ENCODE assay signal across 16 cellular contexts in the genomic region with DNA sequence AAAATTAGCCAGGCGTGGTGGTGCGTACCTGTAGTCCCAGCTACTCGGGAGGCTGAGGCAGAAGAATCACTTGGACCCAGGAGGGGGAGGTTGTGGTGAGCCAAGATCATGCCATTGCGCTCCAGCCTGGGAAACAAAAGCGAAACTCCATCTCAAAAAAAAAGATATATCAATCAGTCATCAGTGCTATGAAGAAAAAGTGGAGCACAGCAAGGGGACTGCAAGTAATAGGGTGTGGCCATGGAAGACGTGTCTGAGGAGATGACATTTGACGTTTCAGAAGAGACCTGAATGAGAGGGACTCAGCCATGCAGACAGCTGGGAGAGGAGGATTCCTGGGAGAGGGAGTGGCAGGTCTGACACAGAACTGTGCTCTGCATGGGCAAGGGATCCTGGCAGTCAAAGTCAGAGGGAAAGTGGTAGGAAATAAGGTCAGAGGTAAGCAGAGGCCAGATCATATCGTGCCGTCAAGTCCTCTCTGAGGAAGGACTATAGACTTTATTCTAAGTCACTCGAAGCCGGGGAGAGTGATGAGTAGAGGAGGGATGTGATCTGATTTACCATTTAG. TPM values are rescaled to one million over a fixed set of nuclear protein-coding genes. Genes with fewer than 3 reads are reported as not detected.
A peak's percentile ranks its signal among the peaks of the same experiment; 100 is the strongest.
DNase-seq lines count a peak whose midpoint lies in the region; ATAC-seq and TF ChIP-seq lines count a peak whose summit lies in the region.
"Had no signal": no experiment of that assay in that cellular context is flagged by ENCODE, and none has a peak within 500 bp of the region (broad histone marks: within the 10 kb centered on the region; RNA-seq: fewer than 3 reads in every experiment).

No MANE protein-coding gene starts in this region.

- H3K9me3 Mint-ChIP-seq in activated naive CD4-positive, alpha-beta T cell treated with anti-CD3 and anti-CD28 coated beads, Interleukin-2, amount 10 ng/mL, durations not matched to agents 7 days and 5 days, result no peaks in the 10 kb centered on the region
- no peaks in the 10 kb centered on the region for H3K9me3 Mint-ChIP-seq in activated CD4-positive, alpha-beta memory T cell treated with anti-CD3 and anti-CD28 coated beads, Interleukin-2, amount 10 ng/mL, durations not matched to agents 7 days and 5 days
- no peaks in the 10 kb centered on the region for H3K9me3 Mint-ChIP-seq in stimulated activated naive CD8-positive, alpha-beta T cell treated with anti-CD3 and anti-CD28 coated beads, Interleukin-15, amount 100 ng/mL, for 72 hours

- CTCF ChIA-PET in activated naive CD4-positive, alpha-beta T cell treated with anti-CD3 and anti-CD28 coated beads, Interleukin-2, amount 10 ng/mL, durations not matched to agents 7 days and 5 days (lab: Charles Lee), result no interaction called here
- CTCF ChIA-PET in activated CD4-positive, alpha-beta memory T cell treated with anti-CD3 and anti-CD28 coated beads, Interleukin-2, amount 10 ng/mL, durations not matched to agents 7 days and 5 days (lab: Charles Lee), result no interaction called here

- H3K4me3 ChIP-seq in esophagus squamous epithelium, result no peak overlapping the region

- H3K36me3 Mint-ChIP-seq in activated naive CD4-positive, alpha-beta T cell treated with anti-CD3 and anti-CD28 coated beads, Interleukin-2, amount 10 ng/mL, durations not matched to agents 7 days and 5 days, result peaks cover 35% of the 10 kb centered on the region
- peaks cover 42% of the 10 kb centered on the region for H3K36me3 Mint-ChIP-seq in activated CD4-positive, alpha-beta memory T cell treated with anti-CD3 and anti-CD28 coated beads, Interleukin-2, amount 10 ng/mL, durations not matched to agents 7 days and 5 days (ENCODE audit: low read depth)

- no peak for TF ChIP-seq CTCF in esophagus squamous epithelium (IDR thresholded peaks at IDR 0.05)

- no peak for ATAC-seq in stimulated activated naive CD8-positive, alpha-beta T cell treated with anti-CD3 and anti-CD28 coated beads, Interleukin-15, amount 100 ng/mL, for 72 hours
- ATAC-seq in GM21723 (IDR thresholded peaks at IDR 0.05; ENCODE audit: unreplicated experiment) (no peak), GM21825 (IDR thresholded peaks at IDR 0.05; ENCODE audit: unreplicated experiment) (no peak)

- peaks cover 51% of the 10 kb centered on the region for H3K4me1 Mint-ChIP-seq in activated naive CD4-positive, alpha-beta T cell treated with anti-CD3 and anti-CD28 coated beads, Interleukin-2, amount 10 ng/mL, durations not matched to agents 7 days and 5 days
- H3K4me1 Mint-ChIP-seq in activated CD4-positive, alpha-beta memory T cell treated with anti-CD3 and anti-CD28 coated beads, Interleukin-2, amount 10 ng/mL, durations not matched to agents 7 days and 5 days, result peaks cover 55% of the 10 kb centered on the region
- H3K4me1 Mint-ChIP-seq in stimulated activated naive CD8-positive, alpha-beta T cell treated with anti-CD3 and anti-CD28 coated beads, Interleukin-15, amount 100 ng/mL, for 72 hours, result peaks cover 65% of the 10 kb centered on the region

- no peaks in the 10 kb centered on the region for H3K36me3 ChIP-seq in esophagus squamous epithelium
- H3K36me3 ChIP-seq: left ventricle myocardium inferior, Peyer's patch had no signal

- H3K27ac ChIP-seq in esophagus squamous epithelium, result peak overlapping the region; percentile 50 to 80 (median 69)

- no peaks in the 10 kb centered on the region for H3K27me3 ChIP-seq in esophagus squamous epithelium
- H3K27me3 ChIP-seq: Peyer's patch had no signal

- no peaks in the 10 kb centered on the region for H3K27me3 Mint-ChIP-seq in activated naive CD4-positive, alpha-beta T cell treated with anti-CD3 and anti-CD28 coated beads, Interleukin-2, amount 10 ng/mL, durations not matched to agents 7 days and 5 days
- no peaks in the 10 kb centered on the region for H3K27me3 Mint-ChIP-seq in activated CD4-positive, alpha-beta memory T cell treated with anti-CD3 and anti-CD28 coated beads, Interleukin-2, amount 10 ng/mL, durations not matched to agents 7 days and 5 days
- no peaks in the 10 kb centered on the region for H3K27me3 Mint-ChIP-seq in stimulated activated naive CD8-positive, alpha-beta T cell treated with anti-CD3 and anti-CD28 coated beads, Interleukin-15, amount 100 ng/mL, for 72 hours

- no peak for TF ChIP-seq POLR2A in esophagus squamous epithelium (IDR thresholded peaks at IDR 0.05)

- H3K9me3 ChIP-seq in esophagus squamous epithelium, result no peaks in the 10 kb centered on the region
- H3K9me3 ChIP-seq: left ventricle myocardium inferior, Peyer's patch had no signal

- no peak for DNase-seq in activated naive CD4-positive, alpha-beta T cell treated with anti-CD3 and anti-CD28 coated beads, Interleukin-2, amount 10 ng/mL, durations not matched to agents 7 days and 5 days
- DNase-seq in activated naive CD4-positive, alpha-beta T cell treated with anti-CD3 and anti-CD28 coated beads, Interleukin-2, amount 50 U/mL, for 16 hours, result no peak
- DNase-seq in activated CD4-positive, alpha-beta memory T cell treated with anti-CD3 and anti-CD28 coated beads, Interleukin-2, amount 10 ng/mL, durations not matched to agents 7 days and 5 days, result no peak
- no peak for DNase-seq in esophagus squamous epithelium (lab: John Stamatoyannopoulos, UW)
- DNase-seq in stimulated activated naive CD8-positive, alpha-beta T cell treated with anti-CD3 and anti-CD28 coated beads, Interleukin-15, amount 100 ng/mL, for 72 hours, result no peak
- DNase-seq in hippocampal formation (lab: John Stamatoyannopoulos, UW), result no peak
- DNase-seq: activated CD8-positive, alpha-beta memory T cell treated with anti-CD3 and anti-CD28 coated beads for 24 hours; aorta; effector CD8-positive, alpha-beta T cell; HCEC 1CT; left ventricle myocardium inferior had no signal

- peak overlapping the region; percentile 38 for H3K27ac Mint-ChIP-seq in activated naive CD4-positive, alpha-beta T cell treated with anti-CD3 and anti-CD28 coated beads, Interleukin-2, amount 10 ng/mL, durations not matched to agents 7 days and 5 days
- H3K27ac Mint-ChIP-seq in activated CD4-positive, alpha-beta memory T cell treated with anti-CD3 and anti-CD28 coated beads, Interleukin-2, amount 10 ng/mL, durations not matched to agents 7 days and 5 days, result peak overlapping the region; percentile 24
- peak overlapping the region; percentile 10 to 55 for H3K27ac Mint-ChIP-seq in stimulated activated naive CD8-positive, alpha-beta T cell treated with anti-CD3 and anti-CD28 coated beads, Interleukin-15, amount 100 ng/mL, for 72 hours

- POLR2A ChIA-PET in activated CD4-positive, alpha-beta memory T cell treated with anti-CD3 and anti-CD28 coated beads, Interleukin-2, amount 10 ng/mL, durations not matched to agents 7 days and 5 days (lab: Charles Lee), result interaction anchor here (0.6 to 1.7 kb wide), 2 partner anchors 10 to 790 kb away, joined by 3 to 4 read pairs; no protein-coding TSS in a partner anchor

- WGBS in esophagus squamous epithelium, 2 donors, result 62 to 76% methylated on average over 11 of the region's 11 CpGs

- H3K4me1 ChIP-seq in esophagus squamous epithelium, result peaks cover 8 to 52% (median 30%) of the 10 kb centered on the region in 3 donors

- H3K4me3 Mint-ChIP-seq in activated naive CD4-positive, alpha-beta T cell treated with anti-CD3 and anti-CD28 coated beads, Interleukin-2, amount 10 ng/mL, durations not matched to agents 7 days and 5 days, result no peak overlapping the region
- no peak overlapping the region for H3K4me3 Mint-ChIP-seq in activated CD4-positive, alpha-beta memory T cell treated with anti-CD3 and anti-CD28 coated beads, Interleukin-2, amount 10 ng/mL, durations not matched to agents 7 days and 5 days
- peak overlapping the region; percentile 20 to 73 for H3K4me3 Mint-ChIP-seq in stimulated activated naive CD8-positive, alpha-beta T cell treated with anti-CD3 and anti-CD28 coated beads, Interleukin-15, amount 100 ng/mL, for 72 hours

- intact Hi-C loops in esophagus squamous epithelium (cut with DNase I), result no loop called here

RNA-seq across cellular contexts. Expression of a gene that starts 3.3 kb away (rescaled TPM):
- total RNA-seq in activated CD4-positive, alpha-beta memory T cell treated with anti-CD3 and anti-CD28 coated beads, Interleukin-2, amount 10 ng/mL, durations not matched to agents 7 days and 5 days, result 10 to 100 TPM; 22.7 to 23.2 TPM
- total RNA-seq in esophagus squamous epithelium, result 1 to 10 TPM in 2 of 4 donors, under 1 TPM in 1, not detected in 1; 0.66 to 1.7 (median 1.7) TPM
- total RNA-seq: left ventricle myocardium inferior, NCI-H460, osteoblast had no signal

RNA-seq across cellular contexts. Expression of a gene that starts 27.2 kb away (rescaled TPM):
- 10 to 100 TPM; 18.4 to 19.5 TPM for total RNA-seq in activated CD4-positive, alpha-beta memory T cell treated with anti-CD3 and anti-CD28 coated beads, Interleukin-2, amount 10 ng/mL, durations not matched to agents 7 days and 5 days
- 10 to 100 TPM in 3 of 4 donors, 1 to 10 TPM in 1; 7.2 to 18.7 (median 13.8) TPM for total RNA-seq in esophagus squamous epithelium

RNA-seq across cellular contexts. Expression of a gene that starts 27.2 kb away (rescaled TPM):
- total RNA-seq in activated CD4-positive, alpha-beta memory T cell treated with anti-CD3 and anti-CD28 coated beads, Interleukin-2, amount 10 ng/mL, durations not matched to agents 7 days and 5 days, result 100 to 1,000 TPM in 1 of 2 experiments, 10 to 100 TPM in 1; 99.1 to 101 TPM
- 10 to 100 TPM; 55.5 to 97.8 (median 72.8) TPM for total RNA-seq in esophagus squamous epithelium

Comparison
In these comparisons a context has a peak if more than half of its experiments do, and no peak if none do; other contexts are left out.
1. H3K4me3 Mint-ChIP-seq: peak in stimulated activated naive CD8-positive, alpha-beta T cell treated with anti-CD3 and anti-CD28 coated beads, Interleukin-15, amount 100 ng/mL, for 72 hours (2 of 2); none in activated naive CD4-positive, alpha-beta T cell treated with anti-CD3 and anti-CD28 coated beads, Interleukin-2, amount 10 ng/mL, durations not matched to agents 7 days and 5 days (single experiment) and activated CD4-positive, alpha-beta memory T cell treated with anti-CD3 and anti-CD28 coated beads, Interleukin-2, amount 10 ng/mL, durations not matched to agents 7 days and 5 days (single experiment).
2. RNA of a gene that starts 3.3 kb away (total RNA-seq): 22.7 to 23.2 TPM in activated CD4-positive, alpha-beta memory T cell treated with anti-CD3 and anti-CD28 coated beads, Interleukin-2, amount 10 ng/mL, durations not matched to agents 7 days and 5 days; 0.66 to 1.7 TPM in esophagus squamous epithelium; every median in the first group is over 4 times any median in the second.
3. Peak in every context shown above with its lines, with median percentiles within 50 percentile points of each other: H3K27ac Mint-ChIP-seq.